Comparison of ENCODE assay signal across 1 cellular context in genomic region chr4:56757821-56758400, GRCh38.
TF ChIP-seq lines count a peak whose summit lies in the region.

No MANE protein-coding gene starts in this region.

TF ChIP-seq in HCT116, 20 proteins besides CTCF, POLR2A, EP300 and RAD21 (continued from another document):
- peak; percentile 58 for TF ChIP-seq SP1 (IDR thresholded peaks at IDR 0.05; ENCODE audit: low read depth)
- TF ChIP-seq ZFX (IDR thresholded peaks at IDR 0.05): no peak
- TF ChIP-seq POLR2AphosphoS5 (IDR thresholded peaks at IDR 0.05; ENCODE audit: low read depth, low read length): peak; percentile 35; the same call in 1 of the 2 replicates
- peak; percentile 76 for TF ChIP-seq FOSL1 (IDR thresholded peaks at IDR 0.05; ENCODE audit: low read depth)
TF ChIP-seq in HCT116: peak in this region for 7.
